8 cellular contexts compared by ENCODE assay signal in genomic region chr3:149812606-149813366, GRCh38. TPM values are rescaled to one million over a fixed set of nuclear protein-coding genes. Genes with fewer than 3 reads are reported as not detected.
DNase-seq lines count a peak whose midpoint lies in the region; ATAC-seq lines count a peak whose summit lies in the region.

A gene with protein sequence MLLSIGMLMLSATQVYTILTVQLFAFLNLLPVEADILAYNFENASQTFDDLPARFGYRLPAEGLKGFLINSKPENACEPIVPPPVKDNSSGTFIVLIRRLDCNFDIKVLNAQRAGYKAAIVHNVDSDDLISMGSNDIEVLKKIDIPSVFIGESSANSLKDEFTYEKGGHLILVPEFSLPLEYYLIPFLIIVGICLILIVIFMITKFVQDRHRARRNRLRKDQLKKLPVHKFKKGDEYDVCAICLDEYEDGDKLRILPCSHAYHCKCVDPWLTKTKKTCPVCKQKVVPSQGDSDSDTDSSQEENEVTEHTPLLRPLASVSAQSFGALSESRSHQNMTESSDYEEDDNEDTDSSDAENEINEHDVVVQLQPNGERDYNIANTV (plus strand): TSS chr3:149813215. CDS start chr3:149846027, 32,812 bp downstream.

- peak within 1 kb of the TSS; percentile 90 for H3K4me3 Mint-ChIP-seq in natural killer cell treated with Interleukin-12 subunit alpha and Interleukin-12 subunit beta and Interleukin-15 and Interleukin-18, amount 100 ng/mL, for 72 hours

- H3K4me3 ChIP-seq in HAP-1 (peak within 1 kb of the TSS; percentile 58), MG63 (peak within 1 kb of the TSS; percentile 88)

- H3K9me3 Mint-ChIP-seq in natural killer cell treated with Interleukin-12 subunit alpha and Interleukin-12 subunit beta and Interleukin-15 and Interleukin-18, amount 100 ng/mL, for 72 hours: no peaks in the 10 kb centered on the region

- peaks cover 6 to 7% of the 10 kb centered on the region in 2 donors for H3K27me3 Mint-ChIP-seq in natural killer cell treated with Interleukin-12 subunit alpha and Interleukin-12 subunit beta and Interleukin-15 and Interleukin-18, amount 100 ng/mL, for 72 hours

- H3K36me3 Mint-ChIP-seq in natural killer cell treated with Interleukin-12 subunit alpha and Interleukin-12 subunit beta and Interleukin-15 and Interleukin-18, amount 100 ng/mL, for 72 hours: no peaks in the 10 kb centered on the region

- H3K27ac Mint-ChIP-seq in natural killer cell treated with Interleukin-12 subunit alpha and Interleukin-12 subunit beta and Interleukin-15 and Interleukin-18, amount 100 ng/mL, for 72 hours: peak within 1 kb of the TSS; percentile 95 to 97

- no peaks in the 10 kb centered on the region for H3K27me3 ChIP-seq in HAP-1 (ENCODE audit: low read depth)
- H3K27me3 ChIP-seq in MG63: no peaks in the 10 kb centered on the region

- H3K36me3 ChIP-seq in HAP-1 (replicated peaks) (no peaks in the 10 kb centered on the region; the same call in 1 of the 2 replicates), MG63 (no peaks in the 10 kb centered on the region; the same call in 1 of the 2 replicates)

- peaks cover 41 to 57% of the 10 kb centered on the region in 2 donors for H3K4me1 Mint-ChIP-seq in natural killer cell treated with Interleukin-12 subunit alpha and Interleukin-12 subunit beta and Interleukin-15 and Interleukin-18, amount 100 ng/mL, for 72 hours (ENCODE audit: low read depth in 2 of 2)

- in situ Hi-C loops in G401 (cut with HindIII; ENCODE audit: low sequenced_read_pairs) (no loop called here), HAP-1 (cut with MboI; ENCODE audit: low sequenced_read_pairs) (no loop called here)

- H3K9me3 ChIP-seq in HAP-1 (no peaks in the 10 kb centered on the region; the same call in 1 of the 2 replicates), MG63 (no peaks in the 10 kb centered on the region)

- H3K4me1 ChIP-seq in HAP-1: peaks cover 44% of the 10 kb centered on the region

- DNase-seq in G401 (ENCODE audit: low spot score): peak; percentile 99
- DNase-seq in HAP-1 (ENCODE audit: low spot score in 2 of 2): peak; percentile 87 to 95
- peak; percentile 98 for DNase-seq in MG63
- peak; percentile 97 to 98 for DNase-seq in SHP77 (lab: John Stamatoyannopoulos, UW)
- DNase-seq in activated effector memory CD4-positive, alpha-beta T cell treated with Interleukin-2 at 50 U/mL for 16 hours: peak; percentile 89
- DNase-seq in fibroblast of peridontal ligament (ENCODE audit: extremely low read depth): peak; percentile 97
- DNase-seq in natural killer cell treated with Interleukin-12 subunit alpha and Interleukin-12 subunit beta and Interleukin-15 and Interleukin-18, amount 100 ng/mL, for 72 hours (ENCODE audit: low spot score): peak; percentile 93
- DNase-seq in stimulated activated naive CD4-positive, alpha-beta T cell treated with Interleukin-2 at 50 U/mL for 16 hours (lab: John Stamatoyannopoulos, UW): peak; percentile 95

- ATAC-seq in natural killer cell treated with Interleukin-12 subunit alpha and Interleukin-12 subunit beta and Interleukin-15 and Interleukin-18, amount 100 ng/mL, for 72 hours: peak; percentile 97 to 98

RNA-seq across cellular contexts. Expression of the gene that starts here (rescaled TPM):
- 80.7 and 94.5 TPM in 2 replicates for total RNA-seq in G401 (2014; rRNA removed; shearing (Covaris generic))
- total RNA-seq in MG63 (2014; rRNA removed; shearing (Covaris generic); ENCODE audit: low replicate concordance): 56.9 and 72.6 TPM in 2 replicates
- 10 to 100 TPM; 30.6 to 48.0 TPM for total RNA-seq in natural killer cell treated with Interleukin-12 subunit alpha and Interleukin-12 subunit beta and Interleukin-15 and Interleukin-18, amount 100 ng/mL, for 72 hours

Comparison
In these comparisons a context has a peak if more than half of its experiments do, and no peak if none do; other contexts are left out.
1. Peak in every context shown above with its lines: DNase-seq, ATAC-seq and H3K4me3 ChIP-seq.